ENCODE assay signal across 1 cellular context in the genomic region with DNA sequence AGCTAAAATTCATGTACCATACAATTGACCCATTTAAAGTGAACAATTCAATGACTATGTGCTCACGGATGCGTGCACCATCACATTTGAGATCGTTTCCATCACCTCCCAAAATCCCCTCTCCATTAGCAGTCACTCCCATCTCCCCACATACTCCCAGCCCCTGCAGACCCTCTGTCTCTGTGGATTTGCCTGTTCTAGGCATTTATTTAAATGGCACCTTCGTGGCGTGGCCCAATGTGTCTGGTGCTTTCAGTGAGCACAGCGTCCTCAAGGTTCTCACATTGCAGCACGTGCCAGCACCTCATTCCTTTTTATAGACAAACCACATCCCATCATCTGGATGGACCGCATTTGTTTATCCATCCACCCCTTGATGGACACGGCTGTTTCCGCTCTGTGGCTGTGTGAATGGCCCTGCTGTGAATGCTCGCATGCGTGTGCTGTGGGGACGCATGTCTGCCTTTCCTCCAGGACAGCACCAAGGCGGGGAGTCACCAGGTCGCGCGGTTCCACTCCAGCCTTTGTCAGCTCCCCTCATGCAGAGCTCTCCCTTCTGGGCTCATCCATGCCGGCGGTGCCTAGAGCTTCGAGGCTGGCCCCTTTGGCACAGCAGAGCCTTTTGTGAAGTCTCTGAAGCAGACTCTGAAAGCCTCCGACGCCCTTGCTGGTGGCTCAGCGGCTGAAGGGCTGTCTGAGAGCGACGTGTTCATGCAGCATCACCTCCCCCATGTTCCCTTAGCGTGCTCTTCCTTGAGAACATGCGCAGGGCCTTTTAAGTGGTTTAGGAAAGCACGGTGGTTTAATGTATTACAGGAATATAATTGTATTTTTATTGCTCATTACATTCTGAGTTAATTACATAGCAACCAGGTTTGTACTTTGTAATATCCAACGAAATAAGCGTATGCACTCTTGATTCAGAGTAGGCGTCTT.
TF ChIP-seq lines count a peak whose summit lies in the region.

No MANE protein-coding gene starts in this region.

TF ChIP-seq in H1, 55 proteins besides CTCF, POLR2A, EP300 and RAD21 (continued from another document):
- TF ChIP-seq RNF2 (IDR thresholded peaks at IDR 0.05; ENCODE audit: borderline replicate concordance, low read depth, low read length, missing control alignments, poor library complexity, severe bottlenecking) (no peak), GABPA (IDR thresholded peaks at IDR 0.05; ENCODE audit: borderline replicate concordance, insufficient read depth, low read length) (no peak), BACH1 (IDR thresholded peaks at IDR 0.05; ENCODE audit: low read length) (no peak)
